In genomic region chr18:55355220-55355619, GRCh38 we compare ENCODE assay signal across 22 cellular contexts.
A peak's percentile ranks its signal among the peaks of the same experiment; 100 is the strongest.
DNase-seq lines count a peak whose midpoint lies in the region; ATAC-seq, FAIRE-seq and TF ChIP-seq lines count a peak whose summit lies in the region.
"Had no signal": no experiment of that assay in that cellular context is flagged by ENCODE, and none has a peak within 500 bp of the region (broad histone marks: within the 10 kb centered on the region; RNA-seq: fewer than 3 reads in every experiment).

No MANE protein-coding gene starts in this region.

- H2AFZ ChIP-seq in Karpas-422 (ENCODE audit: low read length) = no peak overlapping the region

- H3K9me3 ChIP-seq in Karpas-422 (ENCODE audit: low read length) = no peaks in the 10 kb centered on the region

- no peaks in the 10 kb centered on the region for H4K20me1 ChIP-seq in Karpas-422 (ENCODE audit: insufficient read depth, low read depth, low read length)

- H3K27me3 Mint-ChIP-seq in brain (peaks cover 3% of the 10 kb centered on the region), mesothelial cell of epicardium (ENCODE audit: low read depth) (no peaks in the 10 kb centered on the region)

- no peak for ATAC-seq in GM18519 (IDR thresholded peaks at IDR 0.05; ENCODE audit: low FRiP score, unreplicated experiment)
- ATAC-seq: HCT116 had no signal

- no peak overlapping the region for H3K4me2 ChIP-seq in Karpas-422 (ENCODE audit: low read depth, low read length, poor library complexity, severe bottlenecking)

- H3K79me2 ChIP-seq in Karpas-422 (ENCODE audit: low read length) = peaks cover 44% of the 10 kb centered on the region

- H3K9ac ChIP-seq in Karpas-422 (ENCODE audit: low read length) = no peak overlapping the region
- H3K9ac ChIP-seq: BLaER1 treated with 17β-estradiol and CSF1 and Interleukin-3, amounts not matched to agents 10 nM and 100 nM had no signal

- no peak overlapping the region for H3K4me3 ChIP-seq in Karpas-422 (ENCODE audit: low read length)
- H3K4me3 ChIP-seq: BLaER1 treated with 17β-estradiol and CSF1 and Interleukin-3, amounts not matched to agents 10 nM and 100 nM had no signal

- H3K4me1 Mint-ChIP-seq in brain = peaks cover 84% of the 10 kb centered on the region
- peaks cover 42% of the 10 kb centered on the region for H3K4me1 Mint-ChIP-seq in mesothelial cell of epicardium
- H3K4me1 Mint-ChIP-seq: CD4-positive, alpha-beta memory T cell had no signal

- H3K4me3 Mint-ChIP-seq in brain (peak overlapping the region in 4 of 5 experiments; percentile 48 to 75 (median 70)), mesothelial cell of epicardium (no peak overlapping the region)
- H3K4me3 Mint-ChIP-seq: CD4-positive, alpha-beta memory T cell had no signal

- TF ChIP-seq CTCF in brain (conservative IDR thresholded peaks at IDR 0.05) (no peak), mesothelial cell of epicardium (IDR thresholded peaks at IDR 0.05; ENCODE audit: unreplicated experiment) (no peak)

- DNase-seq in Karpas-422 (no peak), mesothelial cell of epicardium (ENCODE audit: low spot score in 2 of 2, unreplicated experiment in 2 of 2) (no peak), superior temporal gyrus (ENCODE audit: extremely low spot score) (peak; percentile 72), Ammon's horn (ENCODE audit: low spot score) (no peak), frontal cortex (ENCODE audit: low spot score in 2 of 2) (no peak), SKM-1 treated with dmso at 0.1 percent for 144 hours (lab: John Stamatoyannopoulos, UW; ENCODE audit: unreplicated experiment) (no peak)
- DNase-seq: ACHN; CD4-positive, alpha-beta memory T cell; GDM1; MM.1S; NCI-H1417 treated with DMSO at 0.1 percent for 48 hours; NCI-H187; NCI-H446; NCI-H526; Right ventricle myocardium superior had no signal

- H3K27ac Mint-ChIP-seq in brain = peak overlapping the region; percentile 67 to 96 (median 94)
- peak overlapping the region; percentile 37 for H3K27ac Mint-ChIP-seq in mesothelial cell of epicardium
- H3K27ac Mint-ChIP-seq: CD4-positive, alpha-beta memory T cell had no signal

- H3K27me3 ChIP-seq in Karpas-422 (ENCODE audit: low read length) = no peaks in the 10 kb centered on the region
- H3K27me3 ChIP-seq: BLaER1 treated with 17β-estradiol and CSF1 and Interleukin-3, amounts not matched to agents 10 nM and 100 nM had no signal

- no peak for FAIRE-seq in frontal cortex (lab: Jason Lieb, UNC)
- FAIRE-seq: GM18507, GM19239, H1 had no signal

- H3K36me3 ChIP-seq in Karpas-422 (ENCODE audit: insufficient read depth, low read length) = no peaks in the 10 kb centered on the region

- H3K27ac ChIP-seq in Karpas-422 (ENCODE audit: low read length) = 0 out of 2 replicates have a peak overlapping the region, but pooled peaks have one; percentile 9
- H3K27ac ChIP-seq: BLaER1 treated with 17β-estradiol and CSF1 and Interleukin-3, amounts not matched to agents 10 nM and 100 nM had no signal

- peaks cover 51% of the 10 kb centered on the region for H3K4me1 ChIP-seq in Karpas-422 (ENCODE audit: low read length)

- peaks cover 0 to 2% (median 0%) of the 10 kb centered on the region in 5 experiments for H3K9me3 Mint-ChIP-seq in brain
- peaks cover 2% of the 10 kb centered on the region for H3K9me3 Mint-ChIP-seq in mesothelial cell of epicardium

- no peaks in the 10 kb centered on the region; the same call in 1 of the 2 replicates for H3K9me2 ChIP-seq in Karpas-422 (replicated peaks; ENCODE audit: insufficient read depth, low read length)

- peaks cover 19% of the 10 kb centered on the region for H3K36me3 Mint-ChIP-seq in brain
- H3K36me3 Mint-ChIP-seq in mesothelial cell of epicardium = peaks cover 5% of the 10 kb centered on the region
- H3K36me3 Mint-ChIP-seq: CD4-positive, alpha-beta memory T cell had no signal
